24 cellular contexts compared by ENCODE assay signal in the genomic region with DNA sequence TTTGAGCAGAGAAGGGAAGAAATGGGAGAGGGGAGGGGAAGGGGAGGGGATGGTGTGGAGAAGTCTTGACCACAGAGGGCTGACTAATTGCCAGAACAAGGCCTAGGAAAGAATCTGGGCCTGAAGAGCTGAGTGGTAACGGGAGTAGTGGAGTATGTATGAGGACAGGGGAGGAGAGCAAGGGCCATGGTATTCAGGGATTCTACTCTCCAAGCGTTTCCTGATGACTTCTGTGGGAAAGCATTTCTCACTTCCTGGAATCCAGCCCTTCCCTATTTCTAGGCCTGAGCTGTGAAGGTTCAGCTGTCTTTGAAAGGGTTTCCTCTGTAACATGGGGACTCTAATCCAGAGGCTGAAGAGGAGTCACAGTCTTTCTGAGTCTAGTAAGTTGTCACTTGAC. TPM values are rescaled to one million over a fixed set of nuclear protein-coding genes. Genes with fewer than 3 reads are reported as not detected.
DNase-seq lines count a peak whose midpoint lies in the region; FAIRE-seq and TF ChIP-seq lines count a peak whose summit lies in the region.
"Had no signal": no experiment of that assay in that cellular context is flagged by ENCODE, and none has a peak within 500 bp of the region (broad histone marks: within the 10 kb centered on the region; RNA-seq: fewer than 3 reads in every experiment).

No MANE protein-coding gene starts in this region.

- no peaks in the 10 kb centered on the region for H3K79me2 ChIP-seq in mammary epithelial cell (ENCODE audit: insufficient read depth, low read length)

- peak overlapping the region; percentile 74 for H3K27ac Mint-ChIP-seq in MCF 10A (ENCODE audit: low read depth, unreplicated experiment)
- H3K27ac Mint-ChIP-seq: activated CD4-positive, alpha-beta T cell treated with anti-CD3 and anti-CD28 coated beads for 36 hours had no signal

- H3K4me2 ChIP-seq in mammary epithelial cell (ENCODE audit: insufficient read depth, low read depth, low read length), result no peak overlapping the region

- H3K9ac ChIP-seq in mammary epithelial cell (ENCODE audit: insufficient read depth, low read length), result no peak overlapping the region

- no peaks in the 10 kb centered on the region for H3K4me1 ChIP-seq in mammary epithelial cell (ENCODE audit: insufficient read depth, low read length)
- H3K4me1 ChIP-seq in adrenal gland (replicated peaks in 1 of 2), result no peaks in the 10 kb centered on the region
- H3K4me1 ChIP-seq: body of pancreas, uterus had no signal

- TF ChIP-seq CTCF in MCF 10A (IDR thresholded peaks at IDR 0.05; ENCODE audit: unreplicated experiment) (no peak), mammary epithelial cell (conservative IDR thresholded peaks at IDR 0.05 in 1 of 2, IDR thresholded peaks at IDR 0.05 in 1 of 2; ENCODE audit: extremely low read depth in 1 of 2, insufficient read depth in 1 of 2, low read depth in 1 of 2, low read length in 2 of 2) (no peak), adrenal gland (IDR thresholded peaks at IDR 0.05) (no peak), dorsolateral prefrontal cortex (IDR thresholded peaks at IDR 0.05 in 54 of 56, conservative IDR thresholded peaks at IDR 0.05 in 2 of 56; ENCODE audit: low read depth in 1 of 56, partially characterized antibody in 56 of 56) (no peak)

- H3K4me1 Mint-ChIP-seq in MCF 10A (ENCODE audit: insufficient read depth, unreplicated experiment), result peaks cover 23% of the 10 kb centered on the region
- H3K4me1 Mint-ChIP-seq: activated CD4-positive, alpha-beta T cell treated with anti-CD3 and anti-CD28 coated beads for 36 hours had no signal

- BruUV-seq in MCF 10A (replicated peaks; lab: Mats Ljungman, UMichigan), result no TSS peak
- BruUV-seq in mammary epithelial cell (replicated peaks; lab: Mats Ljungman, UMichigan), result no TSS peak

- in situ Hi-C loops in mammary epithelial cell (cut with MboI; ENCODE audit: low sequenced_read_pairs in 2 of 2), result no loop called here

- peaks cover 14% of the 10 kb centered on the region for H3K27me3 Mint-ChIP-seq in MCF 10A (ENCODE audit: insufficient read depth, unreplicated experiment)
- H3K27me3 Mint-ChIP-seq: activated CD4-positive, alpha-beta T cell treated with anti-CD3 and anti-CD28 coated beads for 36 hours had no signal

- FAIRE-seq in urothelium cell line (lab: Jason Lieb, UNC), result no peak
- FAIRE-seq: HTR-8/SVneo had no signal

- H3K4me3 Mint-ChIP-seq in MCF 10A (ENCODE audit: unreplicated experiment), result no peak overlapping the region
- H3K4me3 Mint-ChIP-seq: activated CD4-positive, alpha-beta T cell treated with anti-CD3 and anti-CD28 coated beads for 36 hours had no signal

- CTCF ChIA-PET in MCF 10A (lab: Yijun Ruan, JAX) (interaction anchor here (0.6 kb wide), 1 partner anchor 866 kb away, joined by 3 read pairs; no protein-coding TSS in a partner anchor), mammary epithelial cell (lab: Charles Lee; ENCODE audit: low non-redundant PET) (no interaction called here)

- H3K36me3 Mint-ChIP-seq in MCF 10A (ENCODE audit: insufficient read depth, unreplicated experiment), result no peaks in the 10 kb centered on the region

- no peak overlapping the region for H3K4me3 ChIP-seq in mammary epithelial cell (replicated peaks in 1 of 3; ENCODE audit: insufficient read depth in 1 of 3, low read depth in 2 of 3, low read length in 3 of 3)
- H3K4me3 ChIP-seq in adrenal gland, result no peak overlapping the region
- H3K4me3 ChIP-seq in dorsolateral prefrontal cortex, result no peak overlapping the region
- H3K4me3 ChIP-seq: body of pancreas, uterus had no signal

- no peak for TF ChIP-seq POLR2A in adrenal gland (IDR thresholded peaks at IDR 0.05)

- intact Hi-C loops in MCF 10A (cut with micrococcal nuclease), result no loop called here
- intact Hi-C loops in mammary epithelial cell (cut with micrococcal nuclease), result no loop called here
- intact Hi-C loops in adrenal gland (cut with DNase I), result no loop called here
- intact Hi-C loops in dorsolateral prefrontal cortex (cut with DNase I), result no loop called here

- no peaks in the 10 kb centered on the region for H4K20me1 ChIP-seq in mammary epithelial cell (ENCODE audit: insufficient read depth, low read length)

- H3K27ac ChIP-seq in mammary epithelial cell (ENCODE audit: insufficient read depth, low read depth, low read length), result no peak overlapping the region
- no peak overlapping the region for H3K27ac ChIP-seq in adrenal gland
- H3K27ac ChIP-seq in dorsolateral prefrontal cortex, result no peak overlapping the region
- H3K27ac ChIP-seq: 22Rv1, body of pancreas, RWPE1, uterus had no signal

- H3K27me3 ChIP-seq in mammary epithelial cell (ENCODE audit: insufficient read depth, low read length) (no peaks in the 10 kb centered on the region), adrenal gland (peaks cover 28% of the 10 kb centered on the region), dorsolateral prefrontal cortex (peaks cover 0 to 94% (median 27%) of the 10 kb centered on the region in 45 donors)
- H3K27me3 ChIP-seq: body of pancreas had no signal

- dilution Hi-C loops in mammary epithelial cell (cut with HindIII; ENCODE audit: low sequenced_read_pairs), result loop anchor here (10.0 kb wide), 1 partner anchor 80 kb away; no protein-coding TSS in a partner anchor

- H3K9me3 ChIP-seq in mammary epithelial cell (replicated peaks; ENCODE audit: insufficient read depth, low read length), result no peaks in the 10 kb centered on the region
- H3K9me3 ChIP-seq in adrenal gland (replicated peaks in 1 of 3), result no peaks in the 10 kb centered on the region
- H3K9me3 ChIP-seq: body of pancreas, uterus had no signal

- H3K9me3 Mint-ChIP-seq in MCF 10A (ENCODE audit: unreplicated experiment), result no peaks in the 10 kb centered on the region

- 56% methylated on average over 2 of the region's 2 CpGs for WGBS in mammary epithelial cell (ENCODE audit: low coverage, missing lambda C conversion rate)
- 29 to 52% (median 37%) methylated on average over 2 of the region's 2 CpGs for WGBS in adrenal gland, 4 donors

- H3K36me3 ChIP-seq in mammary epithelial cell (ENCODE audit: insufficient read depth, low read length) (no peaks in the 10 kb centered on the region), adrenal gland (replicated peaks in 1 of 2) (no peaks in the 10 kb centered on the region)
- H3K36me3 ChIP-seq: uterus had no signal

- DNase-seq in MCF 10A (ENCODE audit: unreplicated experiment), result peak; percentile 47
- no peak for DNase-seq in mammary epithelial cell
- DNase-seq in SW 1271 (lab: John Stamatoyannopoulos, UW), result peak; percentile 20 to 21
- DNase-seq in iris pigment epithelial cell (ENCODE audit: low read depth), result peak; percentile 25
- peak; percentile 13 for DNase-seq in urothelium cell line (ENCODE audit: low spot score)
- DNase-seq in nucleus accumbens (lab: John Stamatoyannopoulos, UW), result no peak
- no peak for DNase-seq in adrenal gland
- no peak for DNase-seq in dorsolateral prefrontal cortex
- DNase-seq: activated CD4-positive, alpha-beta T cell treated with anti-CD3 and anti-CD28 coated beads for 36 hours; activated naive CD4-positive, alpha-beta T cell treated with anti-CD3 and anti-CD28 coated beads, Interleukin-2, amount 50 U/mL, for 16 hours; body of pancreas; head of caudate nucleus; left ventricle myocardium superior; NCI-H510A treated with DMSO at 0.1 percent for 48 hours; occipital lobe; retina; stimulated activated CD4-positive, alpha-beta T cell treated with anti-CD3 and anti-CD28 coated beads, Interleukin-15, amount 100 ng/mL, for 24 hours; uterus had no signal

- POLR2A ChIA-PET in MCF 10A (lab: Yijun Ruan, JAX), result no interaction called here

- no peak overlapping the region for H2AFZ ChIP-seq in mammary epithelial cell (ENCODE audit: low read depth, low read length)

RNA-seq across cellular contexts. Expression of a gene that starts 19.7 kb away (rescaled TPM):
- total RNA-seq in MCF 10A (2022) (not detected in 2 replicates), mammary epithelial cell (not detected), adrenal gland (under 1 TPM in 5 of 8 donors, not detected in 3; 0.20 to 0.55 (median 0.23) TPM), dorsolateral prefrontal cortex (1 to 10 TPM in 13 of 120 experiments, under 1 TPM in 83, not detected in 24; 0.20 to 1.8 (median 0.52) TPM)
- polyA plus RNA-seq in mammary epithelial cell (not detected), adrenal gland (under 1 TPM in 1 of 3 donors, not detected in 2; 0.27 TPM)
- polyA minus RNA-seq in mammary epithelial cell, result not detected
- total RNA-seq: activated CD4-positive, alpha-beta T cell treated with anti-CD3 and anti-CD28 coated beads for 36 hours; body of pancreas; G401; left ventricle myocardium superior; subcutaneous adipose tissue had no signal
- polyA plus RNA-seq: BJ had no signal

Comparison
In these comparisons a context has a peak if more than half of its experiments do, and no peak if none do; other contexts are left out.
1. DNase-seq: peak in MCF 10A (single experiment), SW 1271 (2 of 2), iris pigment epithelial cell (single experiment) and urothelium cell line (single experiment); none in mammary epithelial cell (single experiment), nucleus accumbens (0 of 56), adrenal gland (0 of 7) and dorsolateral prefrontal cortex (0 of 10).